In the genomic region with DNA sequence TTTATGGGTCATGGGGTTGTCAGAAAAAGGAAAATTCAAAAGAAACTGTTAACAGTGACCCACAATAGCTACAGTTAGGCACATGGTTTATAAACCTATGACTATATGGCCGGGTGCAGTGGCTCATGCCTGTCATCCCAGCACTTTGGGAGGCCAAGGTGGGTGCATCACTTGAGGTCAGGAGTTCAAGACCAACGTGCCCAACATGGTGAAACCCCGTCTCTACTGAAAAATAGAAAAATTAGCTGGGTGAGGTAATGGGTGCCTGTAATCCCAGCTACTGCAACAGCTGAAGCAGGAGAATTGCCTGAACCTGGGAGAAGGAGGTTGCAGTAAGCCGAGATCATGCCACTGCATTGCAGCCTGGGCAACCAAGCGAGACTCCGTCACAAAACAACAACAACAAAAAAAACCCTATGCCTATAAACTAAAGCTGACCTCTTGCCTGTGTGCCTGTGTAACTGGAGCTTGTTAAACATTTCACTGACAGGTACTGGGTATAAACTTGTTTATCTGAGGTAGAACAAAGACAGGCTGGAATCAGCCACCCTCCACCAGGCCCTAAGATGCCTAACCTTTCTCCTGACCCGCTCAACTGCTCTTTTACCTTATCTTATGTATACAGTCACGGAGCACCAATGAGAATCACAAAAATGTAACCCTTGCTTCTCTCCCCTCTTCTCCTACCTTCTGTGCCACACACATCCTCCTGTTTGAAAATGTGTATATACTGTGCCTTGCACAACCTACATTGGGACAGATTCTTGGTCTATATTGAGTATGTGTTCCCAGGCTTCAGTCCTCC, we compare ENCODE assay signal across 1 cellular context.
TF ChIP-seq lines count a peak whose summit lies in the region.

No MANE protein-coding gene starts in this region.

TF ChIP-seq in HepG2, 621 proteins besides CTCF, POLR2A, EP300 and RAD21 (continued from another document and continues in another):
- TF ChIP-seq, protein P1, sequence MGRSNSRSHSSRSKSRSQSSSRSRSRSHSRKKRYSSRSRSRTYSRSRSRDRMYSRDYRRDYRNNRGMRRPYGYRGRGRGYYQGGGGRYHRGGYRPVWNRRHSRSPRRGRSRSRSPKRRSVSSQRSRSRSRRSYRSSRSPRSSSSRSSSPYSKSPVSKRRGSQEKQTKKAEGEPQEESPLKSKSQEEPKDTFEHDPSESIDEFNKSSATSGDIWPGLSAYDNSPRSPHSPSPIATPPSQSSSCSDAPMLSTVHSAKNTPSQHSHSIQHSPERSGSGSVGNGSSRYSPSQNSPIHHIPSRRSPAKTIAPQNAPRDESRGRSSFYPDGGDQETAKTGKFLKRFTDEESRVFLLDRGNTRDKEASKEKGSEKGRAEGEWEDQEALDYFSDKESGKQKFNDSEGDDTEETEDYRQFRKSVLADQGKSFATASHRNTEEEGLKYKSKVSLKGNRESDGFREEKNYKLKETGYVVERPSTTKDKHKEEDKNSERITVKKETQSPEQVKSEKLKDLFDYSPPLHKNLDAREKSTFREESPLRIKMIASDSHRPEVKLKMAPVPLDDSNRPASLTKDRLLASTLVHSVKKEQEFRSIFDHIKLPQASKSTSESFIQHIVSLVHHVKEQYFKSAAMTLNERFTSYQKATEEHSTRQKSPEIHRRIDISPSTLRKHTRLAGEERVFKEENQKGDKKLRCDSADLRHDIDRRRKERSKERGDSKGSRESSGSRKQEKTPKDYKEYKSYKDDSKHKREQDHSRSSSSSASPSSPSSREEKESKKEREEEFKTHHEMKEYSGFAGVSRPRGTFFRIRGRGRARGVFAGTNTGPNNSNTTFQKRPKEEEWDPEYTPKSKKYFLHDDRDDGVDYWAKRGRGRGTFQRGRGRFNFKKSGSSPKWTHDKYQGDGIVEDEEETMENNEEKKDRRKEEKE (IDR thresholded peaks at IDR 0.05) = no peak
- TF ChIP-seq SOX6 (IDR thresholded peaks at IDR 0.05) (no peak), SOX6 (CRISPR knock-in tag; IDR thresholded peaks at IDR 0.05) (peak; percentile 96), CCAR2 (optimal IDR thresholded peaks at IDR 0.05; ENCODE audit: low read depth, low read length) (no peak), HNRNPLL (IDR thresholded peaks at IDR 0.05; ENCODE audit: low read depth, low read length, poor library complexity, severe bottlenecking) (no peak), ZNF790 (CRISPR knock-in tag; IDR thresholded peaks at IDR 0.05; ENCODE audit: borderline replicate concordance) (no peak), FOXO1 (CRISPR knock-in tag; IDR thresholded peaks at IDR 0.05) (peak; percentile 86), ZNF383 (CRISPR knock-in tag; IDR thresholded peaks at IDR 0.05; ENCODE audit: borderline replicate concordance) (no peak), HES4 (CRISPR knock-in tag; IDR thresholded peaks at IDR 0.05; ENCODE audit: borderline replicate concordance) (no peak), ZNF124 (CRISPR knock-in tag; IDR thresholded peaks at IDR 0.05) (no peak), ZNF260 (CRISPR knock-in tag; IDR thresholded peaks at IDR 0.05; ENCODE audit: borderline replicate concordance, low read depth) (no peak), AHR (CRISPR knock-in tag; IDR thresholded peaks at IDR 0.05) (no peak), ZNF460 (CRISPR knock-in tag; IDR thresholded peaks at IDR 0.05; ENCODE audit: borderline replicate concordance) (no peak), ZNF180 (CRISPR knock-in tag; IDR thresholded peaks at IDR 0.05; ENCODE audit: borderline replicate concordance, low read depth) (no peak), BRCA1 (CRISPR knock-in tag; IDR thresholded peaks at IDR 0.05) (no peak), HNRNPL (IDR thresholded peaks at IDR 0.05; ENCODE audit: low read depth, low read length) (no peak), RFX3 (CRISPR knock-in tag; IDR thresholded peaks at IDR 0.05) (no peak), JUND (CRISPR knock-in tag; IDR thresholded peaks at IDR 0.05) (0 out of 2 replicates have a peak, but pooled peaks have one; percentile 7), NCOR1 (IDR thresholded peaks at IDR 0.05; ENCODE audit: borderline replicate concordance, low read length) (peak; percentile 62; the same call in 1 of the 2 replicates), MIER2 (CRISPR knock-in tag; IDR thresholded peaks at IDR 0.05) (no peak), PITX1 (CRISPR knock-in tag; IDR thresholded peaks at IDR 0.05) (peak; percentile 91)
- TF ChIP-seq, protein P2, sequence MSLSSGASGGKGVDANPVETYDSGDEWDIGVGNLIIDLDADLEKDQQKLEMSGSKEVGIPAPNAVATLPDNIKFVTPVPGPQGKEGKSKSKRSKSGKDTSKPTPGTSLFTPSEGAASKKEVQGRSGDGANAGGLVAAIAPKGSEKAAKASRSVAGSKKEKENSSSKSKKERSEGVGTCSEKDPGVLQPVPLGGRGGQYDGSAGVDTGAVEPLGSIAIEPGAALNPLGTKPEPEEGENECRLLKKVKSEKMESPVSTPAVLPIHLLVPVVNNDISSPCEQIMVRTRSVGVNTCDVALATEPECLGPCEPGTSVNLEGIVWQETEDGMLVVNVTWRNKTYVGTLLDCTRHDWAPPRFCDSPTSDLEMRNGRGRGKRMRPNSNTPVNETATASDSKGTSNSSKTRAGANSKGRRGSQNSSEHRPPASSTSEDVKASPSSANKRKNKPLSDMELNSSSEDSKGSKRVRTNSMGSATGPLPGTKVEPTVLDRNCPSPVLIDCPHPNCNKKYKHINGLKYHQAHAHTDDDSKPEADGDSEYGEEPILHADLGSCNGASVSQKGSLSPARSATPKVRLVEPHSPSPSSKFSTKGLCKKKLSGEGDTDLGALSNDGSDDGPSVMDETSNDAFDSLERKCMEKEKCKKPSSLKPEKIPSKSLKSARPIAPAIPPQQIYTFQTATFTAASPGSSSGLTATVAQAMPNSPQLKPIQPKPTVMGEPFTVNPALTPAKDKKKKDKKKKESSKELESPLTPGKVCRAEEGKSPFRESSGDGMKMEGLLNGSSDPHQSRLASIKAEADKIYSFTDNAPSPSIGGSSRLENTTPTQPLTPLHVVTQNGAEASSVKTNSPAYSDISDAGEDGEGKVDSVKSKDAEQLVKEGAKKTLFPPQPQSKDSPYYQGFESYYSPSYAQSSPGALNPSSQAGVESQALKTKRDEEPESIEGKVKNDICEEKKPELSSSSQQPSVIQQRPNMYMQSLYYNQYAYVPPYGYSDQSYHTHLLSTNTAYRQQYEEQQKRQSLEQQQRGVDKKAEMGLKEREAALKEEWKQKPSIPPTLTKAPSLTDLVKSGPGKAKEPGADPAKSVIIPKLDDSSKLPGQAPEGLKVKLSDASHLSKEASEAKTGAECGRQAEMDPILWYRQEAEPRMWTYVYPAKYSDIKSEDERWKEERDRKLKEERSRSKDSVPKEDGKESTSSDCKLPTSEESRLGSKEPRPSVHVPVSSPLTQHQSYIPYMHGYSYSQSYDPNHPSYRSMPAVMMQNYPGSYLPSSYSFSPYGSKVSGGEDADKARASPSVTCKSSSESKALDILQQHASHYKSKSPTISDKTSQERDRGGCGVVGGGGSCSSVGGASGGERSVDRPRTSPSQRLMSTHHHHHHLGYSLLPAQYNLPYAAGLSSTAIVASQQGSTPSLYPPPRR (CRISPR knock-in tag; IDR thresholded peaks at IDR 0.05; ENCODE audit: borderline replicate concordance) = peak; percentile 81
- TF ChIP-seq, protein P3, sequence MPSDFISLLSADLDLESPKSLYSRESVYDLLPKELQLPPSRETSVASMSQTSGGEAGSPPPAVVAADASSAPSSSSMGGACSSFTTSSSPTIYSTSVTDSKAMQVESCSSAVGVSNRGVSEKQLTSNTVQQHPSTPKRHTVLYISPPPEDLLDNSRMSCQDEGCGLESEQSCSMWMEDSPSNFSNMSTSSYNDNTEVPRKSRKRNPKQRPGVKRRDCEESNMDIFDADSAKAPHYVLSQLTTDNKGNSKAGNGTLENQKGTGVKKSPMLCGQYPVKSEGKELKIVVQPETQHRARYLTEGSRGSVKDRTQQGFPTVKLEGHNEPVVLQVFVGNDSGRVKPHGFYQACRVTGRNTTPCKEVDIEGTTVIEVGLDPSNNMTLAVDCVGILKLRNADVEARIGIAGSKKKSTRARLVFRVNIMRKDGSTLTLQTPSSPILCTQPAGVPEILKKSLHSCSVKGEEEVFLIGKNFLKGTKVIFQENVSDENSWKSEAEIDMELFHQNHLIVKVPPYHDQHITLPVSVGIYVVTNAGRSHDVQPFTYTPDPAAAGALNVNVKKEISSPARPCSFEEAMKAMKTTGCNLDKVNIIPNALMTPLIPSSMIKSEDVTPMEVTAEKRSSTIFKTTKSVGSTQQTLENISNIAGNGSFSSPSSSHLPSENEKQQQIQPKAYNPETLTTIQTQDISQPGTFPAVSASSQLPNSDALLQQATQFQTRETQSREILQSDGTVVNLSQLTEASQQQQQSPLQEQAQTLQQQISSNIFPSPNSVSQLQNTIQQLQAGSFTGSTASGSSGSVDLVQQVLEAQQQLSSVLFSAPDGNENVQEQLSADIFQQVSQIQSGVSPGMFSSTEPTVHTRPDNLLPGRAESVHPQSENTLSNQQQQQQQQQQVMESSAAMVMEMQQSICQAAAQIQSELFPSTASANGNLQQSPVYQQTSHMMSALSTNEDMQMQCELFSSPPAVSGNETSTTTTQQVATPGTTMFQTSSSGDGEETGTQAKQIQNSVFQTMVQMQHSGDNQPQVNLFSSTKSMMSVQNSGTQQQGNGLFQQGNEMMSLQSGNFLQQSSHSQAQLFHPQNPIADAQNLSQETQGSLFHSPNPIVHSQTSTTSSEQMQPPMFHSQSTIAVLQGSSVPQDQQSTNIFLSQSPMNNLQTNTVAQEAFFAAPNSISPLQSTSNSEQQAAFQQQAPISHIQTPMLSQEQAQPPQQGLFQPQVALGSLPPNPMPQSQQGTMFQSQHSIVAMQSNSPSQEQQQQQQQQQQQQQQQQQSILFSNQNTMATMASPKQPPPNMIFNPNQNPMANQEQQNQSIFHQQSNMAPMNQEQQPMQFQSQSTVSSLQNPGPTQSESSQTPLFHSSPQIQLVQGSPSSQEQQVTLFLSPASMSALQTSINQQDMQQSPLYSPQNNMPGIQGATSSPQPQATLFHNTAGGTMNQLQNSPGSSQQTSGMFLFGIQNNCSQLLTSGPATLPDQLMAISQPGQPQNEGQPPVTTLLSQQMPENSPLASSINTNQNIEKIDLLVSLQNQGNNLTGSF (CRISPR knock-in tag; IDR thresholded peaks at IDR 0.05) = no peak
- TF ChIP-seq, protein P4, sequence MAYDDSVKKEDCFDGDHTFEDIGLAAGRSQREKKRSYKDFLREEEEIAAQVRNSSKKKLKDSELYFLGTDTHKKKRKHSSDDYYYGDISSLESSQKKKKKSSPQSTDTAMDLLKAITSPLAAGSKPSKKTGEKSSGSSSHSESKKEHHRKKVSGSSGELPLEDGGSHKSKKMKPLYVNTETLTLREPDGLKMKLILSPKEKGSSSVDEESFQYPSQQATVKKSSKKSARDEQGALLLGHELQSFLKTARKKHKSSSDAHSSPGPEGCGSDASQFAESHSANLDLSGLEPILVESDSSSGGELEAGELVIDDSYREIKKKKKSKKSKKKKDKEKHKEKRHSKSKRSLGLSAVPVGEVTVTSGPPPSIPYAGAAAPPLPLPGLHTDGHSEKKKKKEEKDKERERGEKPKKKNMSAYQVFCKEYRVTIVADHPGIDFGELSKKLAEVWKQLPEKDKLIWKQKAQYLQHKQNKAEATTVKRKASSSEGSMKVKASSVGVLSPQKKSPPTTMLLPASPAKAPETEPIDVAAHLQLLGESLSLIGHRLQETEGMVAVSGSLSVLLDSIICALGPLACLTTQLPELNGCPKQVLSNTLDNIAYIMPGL (CRISPR knock-in tag; IDR thresholded peaks at IDR 0.05; ENCODE audit: borderline replicate concordance in 1 of 2, low read depth in 1 of 2) = 0 out of 4 replicates have a peak, but pooled peaks of 1 of the 2 experiments have one; percentile 13
- TF ChIP-seq, protein P5, sequence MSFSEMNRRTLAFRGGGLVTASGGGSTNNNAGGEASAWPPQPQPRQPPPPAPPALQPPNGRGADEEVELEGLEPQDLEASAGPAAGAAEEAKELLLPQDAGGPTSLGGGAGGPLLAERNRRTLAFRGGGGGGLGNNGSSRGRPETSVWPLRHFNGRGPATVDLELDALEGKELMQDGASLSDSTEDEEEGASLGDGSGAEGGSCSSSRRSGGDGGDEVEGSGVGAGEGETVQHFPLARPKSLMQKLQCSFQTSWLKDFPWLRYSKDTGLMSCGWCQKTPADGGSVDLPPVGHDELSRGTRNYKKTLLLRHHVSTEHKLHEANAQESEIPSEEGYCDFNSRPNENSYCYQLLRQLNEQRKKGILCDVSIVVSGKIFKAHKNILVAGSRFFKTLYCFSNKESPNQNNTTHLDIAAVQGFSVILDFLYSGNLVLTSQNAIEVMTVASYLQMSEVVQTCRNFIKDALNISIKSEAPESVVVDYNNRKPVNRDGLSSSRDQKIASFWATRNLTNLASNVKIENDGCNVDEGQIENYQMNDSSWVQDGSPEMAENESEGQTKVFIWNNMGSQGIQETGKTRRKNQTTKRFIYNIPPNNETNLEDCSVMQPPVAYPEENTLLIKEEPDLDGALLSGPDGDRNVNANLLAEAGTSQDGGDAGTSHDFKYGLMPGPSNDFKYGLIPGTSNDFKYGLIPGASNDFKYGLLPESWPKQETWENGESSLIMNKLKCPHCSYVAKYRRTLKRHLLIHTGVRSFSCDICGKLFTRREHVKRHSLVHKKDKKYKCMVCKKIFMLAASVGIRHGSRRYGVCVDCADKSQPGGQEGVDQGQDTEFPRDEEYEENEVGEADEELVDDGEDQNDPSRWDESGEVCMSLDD (CRISPR knock-in tag; IDR thresholded peaks at IDR 0.05; ENCODE audit: borderline replicate concordance) = no peak
- TF ChIP-seq, protein P6, sequence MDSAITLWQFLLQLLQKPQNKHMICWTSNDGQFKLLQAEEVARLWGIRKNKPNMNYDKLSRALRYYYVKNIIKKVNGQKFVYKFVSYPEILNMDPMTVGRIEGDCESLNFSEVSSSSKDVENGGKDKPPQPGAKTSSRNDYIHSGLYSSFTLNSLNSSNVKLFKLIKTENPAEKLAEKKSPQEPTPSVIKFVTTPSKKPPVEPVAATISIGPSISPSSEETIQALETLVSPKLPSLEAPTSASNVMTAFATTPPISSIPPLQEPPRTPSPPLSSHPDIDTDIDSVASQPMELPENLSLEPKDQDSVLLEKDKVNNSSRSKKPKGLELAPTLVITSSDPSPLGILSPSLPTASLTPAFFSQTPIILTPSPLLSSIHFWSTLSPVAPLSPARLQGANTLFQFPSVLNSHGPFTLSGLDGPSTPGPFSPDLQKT (CRISPR knock-in tag; IDR thresholded peaks at IDR 0.05; ENCODE audit: borderline replicate concordance) = no peak
- TF ChIP-seq, protein P7, sequence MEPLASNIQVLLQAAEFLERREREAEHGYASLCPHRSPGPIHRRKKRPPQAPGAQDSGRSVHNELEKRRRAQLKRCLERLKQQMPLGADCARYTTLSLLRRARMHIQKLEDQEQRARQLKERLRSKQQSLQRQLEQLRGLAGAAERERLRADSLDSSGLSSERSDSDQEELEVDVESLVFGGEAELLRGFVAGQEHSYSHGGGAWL (CRISPR knock-in tag; IDR thresholded peaks at IDR 0.05) = no peak
- TF ChIP-seq, protein P8, sequence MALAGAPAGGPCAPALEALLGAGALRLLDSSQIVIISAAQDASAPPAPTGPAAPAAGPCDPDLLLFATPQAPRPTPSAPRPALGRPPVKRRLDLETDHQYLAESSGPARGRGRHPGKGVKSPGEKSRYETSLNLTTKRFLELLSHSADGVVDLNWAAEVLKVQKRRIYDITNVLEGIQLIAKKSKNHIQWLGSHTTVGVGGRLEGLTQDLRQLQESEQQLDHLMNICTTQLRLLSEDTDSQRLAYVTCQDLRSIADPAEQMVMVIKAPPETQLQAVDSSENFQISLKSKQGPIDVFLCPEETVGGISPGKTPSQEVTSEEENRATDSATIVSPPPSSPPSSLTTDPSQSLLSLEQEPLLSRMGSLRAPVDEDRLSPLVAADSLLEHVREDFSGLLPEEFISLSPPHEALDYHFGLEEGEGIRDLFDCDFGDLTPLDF (CRISPR knock-in tag; IDR thresholded peaks at IDR 0.05) = no peak; the same call in none of the 2 replicates
